11 cellular contexts compared by ENCODE assay signal in the genomic region with DNA sequence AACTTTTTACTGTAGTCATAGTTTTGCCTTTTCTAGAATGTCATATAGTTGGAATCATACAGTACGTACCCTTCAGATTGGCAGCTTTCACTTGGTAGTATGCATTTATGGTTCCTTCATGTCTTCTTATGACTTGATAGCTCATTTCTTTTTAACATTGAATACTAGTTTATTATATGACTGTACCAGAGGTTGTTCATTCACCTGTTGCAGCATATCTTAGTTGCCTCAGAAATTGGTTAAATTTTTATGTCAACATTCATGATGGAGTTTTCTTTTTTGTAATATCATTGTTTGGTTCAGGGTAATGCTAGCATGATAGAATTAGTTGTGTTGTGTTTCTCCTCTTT.
DNase-seq lines count a peak whose midpoint lies in the region; ATAC-seq and TF ChIP-seq lines count a peak whose summit lies in the region.
"Had no signal": no experiment of that assay in that cellular context is flagged by ENCODE, and none has a peak within 500 bp of the region (broad histone marks: within the 10 kb centered on the region; RNA-seq: fewer than 3 reads in every experiment).

No MANE protein-coding gene starts in this region.

- CTCF ChIA-PET in WTC11 (lab: Charles Lee), result no interaction called here

- peaks cover 20% of the 10 kb centered on the region for H3K27me3 Mint-ChIP-seq in activated T-cell treated with anti-CD3 and anti-CD28 coated beads, Interleukin-2, amount 50 U/mL, for 4 hours (ENCODE audit: low read depth)
- H3K27me3 Mint-ChIP-seq in WTC11 (ENCODE audit: low read depth) (peaks cover 36% of the 10 kb centered on the region), immature natural killer cell (ENCODE audit: low read depth in 3 of 3) (peaks cover 4 to 12% (median 9%) of the 10 kb centered on the region in 3 donors)

- 47 to 52% methylated on average over 1 of the region's 1 CpG for WGBS in testis, 2 donors

- H3K27me3 ChIP-seq in testis, result no peaks in the 10 kb centered on the region
- H3K27me3 ChIP-seq: BLaER1 had no signal

- POLR2A ChIA-PET in WTC11 (lab: Charles Lee), result no interaction called here

- H3K27ac Mint-ChIP-seq in WTC11 (no peak overlapping the region), immature natural killer cell (no peak overlapping the region)

- TF ChIP-seq CTCF in WTC11 (IDR thresholded peaks at IDR 0.05) (no peak), testis (IDR thresholded peaks at IDR 0.05) (no peak)

- peak overlapping the region; percentile 9 to 27 for H3K4me3 ChIP-seq in testis
- H3K4me3 ChIP-seq: BLaER1 had no signal

- ATAC-seq in activated T-cell treated with anti-CD3 and anti-CD28 coated beads, Interleukin-2, amount 50 U/mL, for 4 hours, result no peak
- ATAC-seq in WTC11 (no peak), HG02588 (IDR thresholded peaks at IDR 0.05; ENCODE audit: unreplicated experiment) (no peak)

- no peak for DNase-seq in activated T-cell treated with anti-CD3 and anti-CD28 coated beads, Interleukin-2, amount 50 U/mL, for 4 hours
- no peak for DNase-seq in activated T-cell treated with anti-CD3 and anti-CD28 coated beads, Interleukin-2, amount 50 U/mL, for 1 hour
- DNase-seq in WTC11 (ENCODE audit: low spot score) (no peak), immature natural killer cell (no peak), testis (no peak), nucleus accumbens (lab: John Stamatoyannopoulos, UW) (no peak), SW480 (ENCODE audit: low spot score) (no peak)
- DNase-seq: activated CD4-positive, CD25-positive, alpha-beta regulatory T cell treated with anti-CD3 and anti-CD28 coated beads, Interleukin-2, amount 50 U/mL, for 72 hours; trophoblast cell had no signal

- no peaks in the 10 kb centered on the region for H3K9me3 ChIP-seq in testis
- H3K9me3 ChIP-seq: BLaER1 had no signal

- no peaks in the 10 kb centered on the region for H3K36me3 Mint-ChIP-seq in activated T-cell treated with anti-CD3 and anti-CD28 coated beads, Interleukin-2, amount 50 U/mL, for 4 hours (ENCODE audit: insufficient read depth)
- H3K36me3 Mint-ChIP-seq in WTC11, result no peaks in the 10 kb centered on the region
- no peaks in the 10 kb centered on the region for H3K36me3 Mint-ChIP-seq in immature natural killer cell

- H3K27ac ChIP-seq in testis, result no peak overlapping the region
- H3K27ac ChIP-seq: BLaER1 had no signal

- H3K36me3 ChIP-seq in testis (ENCODE audit: low read depth, missing control alignments), result no peaks in the 10 kb centered on the region
- H3K36me3 ChIP-seq: BLaER1 had no signal

- H3K4me1 ChIP-seq in testis, result no peaks in the 10 kb centered on the region
- H3K4me1 ChIP-seq: BLaER1 had no signal

- H3K4me1 Mint-ChIP-seq in activated T-cell treated with anti-CD3 and anti-CD28 coated beads, Interleukin-2, amount 50 U/mL, for 4 hours (ENCODE audit: low read depth), result peaks cover 6% of the 10 kb centered on the region
- H3K4me1 Mint-ChIP-seq in WTC11 (peaks cover 4% of the 10 kb centered on the region), immature natural killer cell (peaks cover 3 to 13% of the 10 kb centered on the region in 2 donors)

- peak overlapping the region; percentile 65 for H3K4me3 Mint-ChIP-seq in activated T-cell treated with anti-CD3 and anti-CD28 coated beads, Interleukin-2, amount 50 U/mL, for 4 hours
- H3K4me3 Mint-ChIP-seq in WTC11, result peak overlapping the region; percentile 58
- H3K4me3 Mint-ChIP-seq in immature natural killer cell, result peak overlapping the region; percentile 26 to 80 (median 69)

- no peak for TF ChIP-seq POLR2A in testis (IDR thresholded peaks at IDR 0.05)

- intact Hi-C loops in testis (cut with DNase I; ENCODE audit: low total_unique reads), result no loop called here

- no peaks in the 10 kb centered on the region for H3K9me3 Mint-ChIP-seq in activated T-cell treated with anti-CD3 and anti-CD28 coated beads, Interleukin-2, amount 50 U/mL, for 4 hours
- no peaks in the 10 kb centered on the region for H3K9me3 Mint-ChIP-seq in WTC11
- H3K9me3 Mint-ChIP-seq in immature natural killer cell, result no peaks in the 10 kb centered on the region

TF ChIP-seq in WTC11, 78 proteins besides CTCF, POLR2A, EP300 and RAD21:
- TF ChIP-seq, protein P1, sequence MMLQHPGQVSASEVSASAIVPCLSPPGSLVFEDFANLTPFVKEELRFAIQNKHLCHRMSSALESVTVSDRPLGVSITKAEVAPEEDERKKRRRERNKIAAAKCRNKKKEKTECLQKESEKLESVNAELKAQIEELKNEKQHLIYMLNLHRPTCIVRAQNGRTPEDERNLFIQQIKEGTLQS (CRISPR knock-in tag; conservative IDR thresholded peaks at IDR 0.05), result no peak
- TF ChIP-seq, protein P2, sequence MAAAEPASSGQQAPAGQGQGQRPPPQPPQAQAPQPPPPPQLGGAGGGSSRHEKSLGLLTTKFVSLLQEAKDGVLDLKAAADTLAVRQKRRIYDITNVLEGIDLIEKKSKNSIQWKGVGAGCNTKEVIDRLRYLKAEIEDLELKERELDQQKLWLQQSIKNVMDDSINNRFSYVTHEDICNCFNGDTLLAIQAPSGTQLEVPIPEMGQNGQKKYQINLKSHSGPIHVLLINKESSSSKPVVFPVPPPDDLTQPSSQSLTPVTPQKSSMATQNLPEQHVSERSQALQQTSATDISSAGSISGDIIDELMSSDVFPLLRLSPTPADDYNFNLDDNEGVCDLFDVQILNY (CRISPR knock-in tag; IDR thresholded peaks at IDR 0.05), result no peak
- TF ChIP-seq, protein P3, sequence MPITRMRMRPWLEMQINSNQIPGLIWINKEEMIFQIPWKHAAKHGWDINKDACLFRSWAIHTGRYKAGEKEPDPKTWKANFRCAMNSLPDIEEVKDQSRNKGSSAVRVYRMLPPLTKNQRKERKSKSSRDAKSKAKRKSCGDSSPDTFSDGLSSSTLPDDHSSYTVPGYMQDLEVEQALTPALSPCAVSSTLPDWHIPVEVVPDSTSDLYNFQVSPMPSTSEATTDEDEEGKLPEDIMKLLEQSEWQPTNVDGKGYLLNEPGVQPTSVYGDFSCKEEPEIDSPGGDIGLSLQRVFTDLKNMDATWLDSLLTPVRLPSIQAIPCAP (CRISPR knock-in tag; IDR thresholded peaks at IDR 0.05), result no peak
- TF ChIP-seq NR2C2 (CRISPR knock-in tag; IDR thresholded peaks at IDR 0.05) (no peak), RORB (CRISPR knock-in tag; IDR thresholded peaks at IDR 0.05) (no peak), TP53 (CRISPR knock-in tag; IDR thresholded peaks at IDR 0.05) (no peak)
- TF ChIP-seq, protein P4, sequence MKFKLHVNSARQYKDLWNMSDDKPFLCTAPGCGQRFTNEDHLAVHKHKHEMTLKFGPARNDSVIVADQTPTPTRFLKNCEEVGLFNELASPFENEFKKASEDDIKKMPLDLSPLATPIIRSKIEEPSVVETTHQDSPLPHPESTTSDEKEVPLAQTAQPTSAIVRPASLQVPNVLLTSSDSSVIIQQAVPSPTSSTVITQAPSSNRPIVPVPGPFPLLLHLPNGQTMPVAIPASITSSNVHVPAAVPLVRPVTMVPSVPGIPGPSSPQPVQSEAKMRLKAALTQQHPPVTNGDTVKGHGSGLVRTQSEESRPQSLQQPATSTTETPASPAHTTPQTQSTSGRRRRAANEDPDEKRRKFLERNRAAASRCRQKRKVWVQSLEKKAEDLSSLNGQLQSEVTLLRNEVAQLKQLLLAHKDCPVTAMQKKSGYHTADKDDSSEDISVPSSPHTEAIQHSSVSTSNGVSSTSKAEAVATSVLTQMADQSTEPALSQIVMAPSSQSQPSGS (CRISPR knock-in tag; IDR thresholded peaks at IDR 0.05; ENCODE audit: borderline replicate concordance, low read depth), result no peak
